ENCODE assay signal across 18 cellular contexts in genomic region chr14:75445958-75446357, GRCh38. TPM values are rescaled to one million over a fixed set of nuclear protein-coding genes. Genes with fewer than 3 reads are reported as not detected.
DNase-seq lines count a peak whose midpoint lies in the region; ATAC-seq, FAIRE-seq and TF ChIP-seq lines count a peak whose summit lies in the region.
"Had no signal": no experiment of that assay in that cellular context is flagged by ENCODE, and none has a peak within 500 bp of the region (broad histone marks: within the 10 kb centered on the region; RNA-seq: fewer than 3 reads in every experiment).

No MANE protein-coding gene starts in this region.

- peaks cover 39% of the 10 kb centered on the region for H3K36me3 Mint-ChIP-seq in MCF 10A (ENCODE audit: insufficient read depth, unreplicated experiment)
- H3K36me3 Mint-ChIP-seq: CD8-positive, alpha-beta T cell had no signal

- in situ Hi-C loops in mammary epithelial cell (cut with MboI; ENCODE audit: low sequenced_read_pairs in 2 of 2) (no loop called here), gastrocnemius medialis (cut with MboI; ENCODE audit: low sequenced_read_pairs in 4 of 4) (no loop called here)

- TF ChIP-seq CTCF in mammary epithelial cell (conservative IDR thresholded peaks at IDR 0.05 in 1 of 2, IDR thresholded peaks at IDR 0.05 in 1 of 2; ENCODE audit: extremely low read depth in 1 of 2, insufficient read depth in 1 of 2, low read depth in 1 of 2, low read length in 2 of 2) (no peak), MCF 10A (IDR thresholded peaks at IDR 0.05; ENCODE audit: unreplicated experiment) (no peak), Loucy (conservative IDR thresholded peaks at IDR 0.05; ENCODE audit: low read length) (no peak), fibroblast of mammary gland (conservative IDR thresholded peaks at IDR 0.05; ENCODE audit: control insufficient read depth, insufficient read depth, low read depth, low read length) (no peak), gastrocnemius medialis (IDR thresholded peaks at IDR 0.05 in 4 of 5, conservative IDR thresholded peaks at IDR 0.05 in 1 of 5) (no peak), GM10266 (IDR thresholded peaks at IDR 0.05; ENCODE audit: control insufficient read depth, insufficient read depth, low read depth, missing control alignments) (no peak)

- H3K27me3 Mint-ChIP-seq in MCF 10A (ENCODE audit: insufficient read depth, unreplicated experiment), result no peaks in the 10 kb centered on the region
- H3K27me3 Mint-ChIP-seq: IgD-negative memory B cell had no signal

- H3K27me3 ChIP-seq in mammary epithelial cell (ENCODE audit: insufficient read depth, low read length) (no peaks in the 10 kb centered on the region), Loucy (ENCODE audit: insufficient read depth, low read length, poor library complexity, severe bottlenecking) (no peaks in the 10 kb centered on the region), gastrocnemius medialis (no peaks in the 10 kb centered on the region)

- peaks cover 5% of the 10 kb centered on the region; the same call in 1 of the 2 replicates for H3F3A ChIP-seq in Loucy (ENCODE audit: low read depth)

- TSS peak; percentile 18 for BruUV-seq in mammary epithelial cell (replicated peaks; lab: Mats Ljungman, UMichigan)
- BruUV-seq in MCF 10A (replicated peaks; lab: Mats Ljungman, UMichigan), result no TSS peak

- ATAC-seq in gastrocnemius medialis (no peak), HG02870 (IDR thresholded peaks at IDR 0.05; ENCODE audit: unreplicated experiment) (no peak)
- ATAC-seq: CD8-positive, alpha-beta T cell had no signal

- no peak for FAIRE-seq in frontal cortex (lab: Jason Lieb, UNC)

- H3K27ac Mint-ChIP-seq in MCF 10A (ENCODE audit: low read depth, unreplicated experiment), result no peak overlapping the region
- H3K27ac Mint-ChIP-seq: CD8-positive, alpha-beta T cell; HFFc6; IgD-negative memory B cell had no signal

- H3K4me1 Mint-ChIP-seq in MCF 10A (ENCODE audit: insufficient read depth, unreplicated experiment), result peaks cover 37% of the 10 kb centered on the region

- H3K79me2 ChIP-seq in mammary epithelial cell (ENCODE audit: insufficient read depth, low read length) (no peaks in the 10 kb centered on the region), Loucy (ENCODE audit: insufficient read depth, low read length) (peaks cover 3% of the 10 kb centered on the region; the same call in 1 of the 2 replicates)

- TF ChIP-seq POLR2A in gastrocnemius medialis (IDR thresholded peaks at IDR 0.05), result no peak

- CTCF ChIA-PET in mammary epithelial cell (lab: Charles Lee; ENCODE audit: low non-redundant PET) (no interaction called here), MCF 10A (lab: Yijun Ruan, JAX) (interaction anchor here (0.6 to 0.9 kb wide), 3 partner anchors 17 to 142 kb away, joined by 3 to 4 read pairs (median 3); no protein-coding TSS in a partner anchor)

- H3K36me3 ChIP-seq in mammary epithelial cell (ENCODE audit: insufficient read depth, low read length) (no peaks in the 10 kb centered on the region), Loucy (ENCODE audit: insufficient read depth, low read length) (no peaks in the 10 kb centered on the region), gastrocnemius medialis (peaks cover 0 to 17% of the 10 kb centered on the region in 2 donors)

- no peaks in the 10 kb centered on the region for H3K9me2 ChIP-seq in Loucy (replicated peaks; ENCODE audit: low read depth, low read length)

- no peak overlapping the region for H3K4me2 ChIP-seq in mammary epithelial cell (ENCODE audit: insufficient read depth, low read depth, low read length)
- H3K4me2 ChIP-seq in Loucy (ENCODE audit: low read depth, low read length, poor library complexity, severe bottlenecking), result peak overlapping the region; percentile 70

- 100% methylated on average over 3 of the region's 3 CpGs for WGBS in mammary epithelial cell (ENCODE audit: low coverage, missing lambda C conversion rate)

- H3K9me3 Mint-ChIP-seq in MCF 10A (ENCODE audit: unreplicated experiment), result no peaks in the 10 kb centered on the region
- H3K9me3 Mint-ChIP-seq: CD8-positive, alpha-beta T cell; HFFc6; IgD-negative memory B cell had no signal

- H3K4me1 ChIP-seq in mammary epithelial cell (ENCODE audit: insufficient read depth, low read length), result peaks cover 11% of the 10 kb centered on the region
- peaks cover 70% of the 10 kb centered on the region for H3K4me1 ChIP-seq in Loucy (ENCODE audit: insufficient read depth, low read length, poor library complexity, severe bottlenecking)
- peaks cover 92 to 98% of the 10 kb centered on the region in 2 donors for H3K4me1 ChIP-seq in gastrocnemius medialis

- POLR2A ChIA-PET in MCF 10A (lab: Yijun Ruan, JAX), result interaction anchor here (1.1 kb wide), 1 partner anchor 18 kb away, joined by 4 read pairs; no protein-coding TSS in a partner anchor

- H3K4me3 ChIP-seq in mammary epithelial cell (replicated peaks in 1 of 3; ENCODE audit: insufficient read depth in 1 of 3, low read depth in 2 of 3, low read length in 3 of 3) (no peak overlapping the region), Loucy (ENCODE audit: low read length, poor library complexity, severe bottlenecking) (peak overlapping the region; percentile 31), fibroblast of mammary gland (ENCODE audit: control insufficient read depth, low read depth, low read length) (no peak overlapping the region), gastrocnemius medialis (no peak overlapping the region)

- no peaks in the 10 kb centered on the region for H4K20me1 ChIP-seq in mammary epithelial cell (ENCODE audit: insufficient read depth, low read length)
- H4K20me1 ChIP-seq in Loucy (ENCODE audit: insufficient read depth, low read length, poor library complexity, severe bottlenecking), result no peaks in the 10 kb centered on the region

- no peaks in the 10 kb centered on the region for H3K9me3 ChIP-seq in mammary epithelial cell (replicated peaks; ENCODE audit: insufficient read depth, low read length)
- H3K9me3 ChIP-seq in Loucy (ENCODE audit: insufficient read depth, low read depth, low read length), result no peaks in the 10 kb centered on the region
- no peaks in the 10 kb centered on the region for H3K9me3 ChIP-seq in gastrocnemius medialis

- DNase-seq in mammary epithelial cell, result no peak
- DNase-seq in MCF 10A (ENCODE audit: unreplicated experiment), result no peak
- peak; percentile 61 for DNase-seq in fibroblast of mammary gland (ENCODE audit: low read depth)
- DNase-seq in gastrocnemius medialis, result no peak
- DNase-seq in GM10266 (ENCODE audit: extremely low spot score), result no peak
- no peak for DNase-seq in frontal cortex (ENCODE audit: low spot score in 2 of 2)
- DNase-seq: 8988T; ACHN; CD8-positive, alpha-beta T cell; COR-L47; DND-41; HCEC 1CT; HFFc6; KG1 had no signal

- H3K9ac ChIP-seq in mammary epithelial cell (ENCODE audit: insufficient read depth, low read length), result no peak overlapping the region
- H3K9ac ChIP-seq in Loucy (ENCODE audit: low read depth, low read length, poor library complexity, severe bottlenecking), result peak overlapping the region; percentile 28

- H2AFZ ChIP-seq in mammary epithelial cell (ENCODE audit: low read depth, low read length) (no peak overlapping the region), Loucy (ENCODE audit: low read length) (no peak overlapping the region)

- dilution Hi-C loops in mammary epithelial cell (cut with HindIII; ENCODE audit: low sequenced_read_pairs), result no loop called here

- H3K27ac ChIP-seq in mammary epithelial cell (ENCODE audit: insufficient read depth, low read depth, low read length) (no peak overlapping the region), gastrocnemius medialis (peak overlapping the region; percentile 78 to 93 (median 84))
- H3K27ac ChIP-seq: C4-2B had no signal

- intact Hi-C loops in mammary epithelial cell (cut with micrococcal nuclease), result no loop called here
- intact Hi-C loops in MCF 10A (cut with micrococcal nuclease), result no loop called here
- intact Hi-C loops in gastrocnemius medialis (cut with DNase I; ENCODE audit: low total_unique reads), result no loop called here

- H3K4me3 Mint-ChIP-seq in MCF 10A (ENCODE audit: unreplicated experiment), result no peak overlapping the region
- H3K4me3 Mint-ChIP-seq: CD8-positive, alpha-beta T cell; HFFc6; IgD-negative memory B cell had no signal

RNA-seq across cellular contexts. Expression of gene JDP2, which starts 18.1 kb away (rescaled TPM):
- total RNA-seq in mammary epithelial cell, result 10 to 100 TPM; 13.8 to 39.7 TPM
- polyA plus RNA-seq in mammary epithelial cell, result 9.5 TPM
- polyA minus RNA-seq in mammary epithelial cell, result 7.1 TPM
- total RNA-seq in MCF 10A (2022), result 38.9 and 45.3 TPM in 2 replicates
- total RNA-seq in gastrocnemius medialis, result 10 to 100 TPM; 17.3 to 80.2 (median 31.7) TPM
- total RNA-seq in frontal cortex, result 5.3 TPM
- total RNA-seq: CD8-positive, alpha-beta T cell had no signal
